Comparison of ENCODE assay signal across 15 cellular contexts in the genomic region with DNA sequence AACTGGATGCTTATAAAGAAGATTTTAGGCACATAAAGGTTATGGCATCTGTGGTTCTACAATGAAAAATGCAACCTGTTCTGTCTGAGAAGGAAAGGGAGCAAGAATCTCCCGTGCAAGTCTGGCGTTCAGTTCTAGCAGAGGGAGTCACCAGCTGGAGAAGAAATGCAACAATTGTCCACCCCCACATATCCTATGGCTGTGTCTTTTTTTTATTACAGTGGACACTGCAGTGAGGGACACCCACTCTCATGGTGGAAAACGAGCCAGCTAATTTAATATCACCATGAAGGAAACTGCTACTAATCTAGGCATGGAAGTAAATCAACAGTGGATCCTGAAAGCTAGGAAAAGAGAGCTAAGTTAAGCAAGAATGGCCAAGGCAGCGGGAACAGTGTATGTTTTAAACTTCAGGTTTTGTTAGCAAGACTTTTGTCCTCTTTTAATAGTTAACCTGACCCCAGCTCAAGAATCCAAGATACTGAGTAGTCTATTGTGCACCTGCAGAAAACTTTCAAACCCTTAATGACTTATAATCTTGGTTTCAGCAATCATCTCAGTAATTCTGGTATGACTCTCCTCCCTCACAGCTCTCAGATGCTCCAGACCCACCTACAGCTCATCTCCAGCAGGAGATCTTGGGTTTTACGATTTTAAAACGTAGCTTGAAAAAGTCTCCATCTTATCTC.
DNase-seq lines count a peak whose midpoint lies in the region; ATAC-seq, FAIRE-seq and TF ChIP-seq lines count a peak whose summit lies in the region.
"Had no signal": no experiment of that assay in that cellular context is flagged by ENCODE, and none has a peak within 500 bp of the region (broad histone marks: within the 10 kb centered on the region; RNA-seq: fewer than 3 reads in every experiment).

No MANE protein-coding gene starts in this region.

- no peaks in the 10 kb centered on the region for H3K36me3 ChIP-seq in HEK293 (ENCODE audit: control insufficient read depth in 2 of 2, insufficient read depth in 1 of 2, low read length in 2 of 2)
- no peaks in the 10 kb centered on the region for H3K36me3 ChIP-seq in pancreas
- H3K36me3 ChIP-seq: MG63 had no signal

- DNase-seq in pancreas, result no peak
- no peak for DNase-seq in SKM-1 treated with dmso at 0.1 percent for 144 hours (lab: John Stamatoyannopoulos, UW; ENCODE audit: unreplicated experiment)
- DNase-seq in SIG-M5 (lab: John Stamatoyannopoulos, UW), result no peak
- DNase-seq in activated naive CD4-positive, alpha-beta T cell treated with anti-CD3 and anti-CD28 coated beads, Interleukin-2, amount 50 U/mL, for 16 hours, result no peak
- no peak for DNase-seq in NCI-H1092 (lab: John Stamatoyannopoulos, UW)
- DNase-seq: activated gamma-delta T cell treated with Interleukin-2 at 50 U/mL for 16 hours, cortex of kidney, DMS 273 treated with DMSO at 0.1 percent for 48 hours, H9, hippocampal formation, MG63 had no signal

- ATAC-seq in GM19043 (IDR thresholded peaks at IDR 0.05; ENCODE audit: low read depth, unreplicated experiment) (peak; percentile 96), HG03354 (IDR thresholded peaks at IDR 0.05; ENCODE audit: poor library complexity, severe bottlenecking, unreplicated experiment) (peak; percentile 98), pancreas (peak in 3 of 4 donors; percentile 59 to 72 (median 65))

- no peaks in the 10 kb centered on the region for H3K9me3 ChIP-seq in HEK293 (ENCODE audit: control insufficient read depth, insufficient read depth, low read depth, low read length)
- no peaks in the 10 kb centered on the region for H3K9me3 ChIP-seq in pancreas
- H3K9me3 ChIP-seq: MG63 had no signal

- POLR2A ChIA-PET in HEK293 (lab: Yijun Ruan, JAX), result no interaction called here

- TF ChIP-seq CTCF in HEK293 (tag by site-specific recombination; IDR thresholded peaks at IDR 0.05), result no peak
- no peak for TF ChIP-seq CTCF in pancreas (IDR thresholded peaks at IDR 0.05)

- no peak for FAIRE-seq in pancreas (lab: Jason Lieb, UNC)

- H3K27ac ChIP-seq in HEK293 (ENCODE audit: extremely low read depth, low read depth, low read length) (no peak overlapping the region), pancreas (peak overlapping the region in 2 of 4 donors; percentile 44)
- H3K27ac ChIP-seq: VCaP had no signal

- intact Hi-C loops in pancreas (cut with DNase I), result no loop called here

- CTCF ChIA-PET in HEK293 (lab: Yijun Ruan, JAX), result interaction anchor here (0.6 kb wide), 2 partner anchors 113 to 448 kb away, joined by 3 to 5 read pairs; no protein-coding TSS in a partner anchor

- H3K27me3 ChIP-seq in pancreas, result no peaks in the 10 kb centered on the region
- H3K27me3 ChIP-seq: MG63 had no signal

- WGBS in pancreas, 2 donors, result 11 to 14% methylated on average over 6 of the region's 6 CpGs

- H3K4me1 ChIP-seq in HEK293 (ENCODE audit: control insufficient read depth, insufficient read depth, low read length) (peaks cover 5% of the 10 kb centered on the region; the same call in 1 of the 2 replicates), pancreas (no peaks in the 10 kb centered on the region)

- no peak overlapping the region for H3K4me3 ChIP-seq in HEK293 (ENCODE audit: low read depth, low read length)
- no peak overlapping the region for H3K4me3 ChIP-seq in pancreas
- H3K4me3 ChIP-seq: MG63 had no signal

TF ChIP-seq in HEK293, 187 proteins besides CTCF, POLR2A, EP300 and RAD21:
- TF ChIP-seq ZNF433 (tag by site-specific recombination; IDR thresholded peaks at IDR 0.05; ENCODE audit: low read depth) (no peak), SCRT2 (tag by site-specific recombination; IDR thresholded peaks at IDR 0.05) (peak; percentile 69), HOXC10 (CRISPR knock-in tag; IDR thresholded peaks at IDR 0.05) (no peak), ZNF610 (tag by site-specific recombination; IDR thresholded peaks at IDR 0.05; ENCODE audit: borderline replicate concordance) (no peak), ZBTB17 (tag by site-specific recombination; IDR thresholded peaks at IDR 0.05) (peak; percentile 44), HOXD13 (CRISPR knock-in tag; IDR thresholded peaks at IDR 0.05; ENCODE audit: borderline replicate concordance) (no peak), ZNF112 (tag by site-specific recombination; IDR thresholded peaks at IDR 0.05) (no peak), RBAK (tag by site-specific recombination; IDR thresholded peaks at IDR 0.05) (no peak), ZFP3 (tag by site-specific recombination; IDR thresholded peaks at IDR 0.05; ENCODE audit: low read depth) (no peak), BCL11A (tag by site-specific recombination; IDR thresholded peaks at IDR 0.05; ENCODE audit: low read depth) (no peak), ZNF660 (tag by site-specific recombination; IDR thresholded peaks at IDR 0.05) (no peak), ZNF658 (tag by site-specific recombination; IDR thresholded peaks at IDR 0.05) (no peak), ZNF830 (tag by site-specific recombination; IDR thresholded peaks at IDR 0.05; ENCODE audit: low read depth) (no peak), ZNF544 (tag by site-specific recombination; IDR thresholded peaks at IDR 0.05) (no peak), ZFHX2 (tag by site-specific recombination; conservative IDR thresholded peaks at IDR 0.05) (peak; percentile 54), SP2 (tag by site-specific recombination; IDR thresholded peaks at IDR 0.05) (no peak), ZXDB (tag by site-specific recombination; IDR thresholded peaks at IDR 0.05) (no peak), EGR2 (tag by site-specific recombination; IDR thresholded peaks at IDR 0.05; ENCODE audit: low read depth) (peak; percentile 55), ZNF791 (tag by site-specific recombination; IDR thresholded peaks at IDR 0.05) (no peak)
- TF ChIP-seq, protein P1, sequence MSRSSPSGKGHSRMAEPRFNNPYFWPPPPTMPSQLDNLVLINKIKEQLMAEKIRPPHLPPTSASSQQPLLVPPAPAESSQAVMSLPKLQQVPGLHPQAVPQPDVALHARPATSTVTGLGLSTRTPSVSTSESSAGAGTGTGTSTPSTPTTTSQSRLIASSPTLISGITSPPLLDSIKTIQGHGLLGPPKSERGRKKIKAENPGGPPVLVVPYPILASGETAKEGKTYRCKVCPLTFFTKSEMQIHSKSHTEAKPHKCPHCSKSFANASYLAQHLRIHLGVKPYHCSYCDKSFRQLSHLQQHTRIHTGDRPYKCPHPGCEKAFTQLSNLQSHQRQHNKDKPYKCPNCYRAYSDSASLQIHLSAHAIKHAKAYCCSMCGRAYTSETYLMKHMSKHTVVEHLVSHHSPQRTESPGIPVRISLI (tag by site-specific recombination; IDR thresholded peaks at IDR 0.05), result no peak
TF ChIP-seq in HEK293: peak in this region for 4.
